ENCODE assay signal across 1 cellular context in genomic region chr2:69830906-69831241, GRCh38.
A peak's percentile ranks its signal among the peaks of the same experiment; 100 is the strongest.
TF ChIP-seq lines count a peak whose summit lies in the region.

No MANE protein-coding gene starts in this region.

TF ChIP-seq in HepG2, 621 proteins besides CTCF, POLR2A, EP300 and RAD21:
- 0 out of 2 replicates have a peak, but pooled peaks have one; percentile 13 for TF ChIP-seq ATF7-NPFF (CRISPR knock-in tag; IDR thresholded peaks at IDR 0.05; ENCODE audit: low read depth)
- 0 out of 2 replicates have a peak, but pooled peaks have one; percentile 42 for TF ChIP-seq ZNF280D (CRISPR knock-in tag; IDR thresholded peaks at IDR 0.05)
- TF ChIP-seq ZNF800 (CRISPR knock-in tag; IDR thresholded peaks at IDR 0.05) = 0 out of 2 replicates have a peak, but pooled peaks have one; percentile 7
- 0 out of 2 replicates have a peak, but pooled peaks have one; percentile 8 for TF ChIP-seq ZNF362 (CRISPR knock-in tag; IDR thresholded peaks at IDR 0.05; ENCODE audit: borderline replicate concordance)
- TF ChIP-seq FOXJ3 (CRISPR knock-in tag; IDR thresholded peaks at IDR 0.05; ENCODE audit: borderline replicate concordance) = 0 out of 2 replicates have a peak, but pooled peaks have one; percentile 10
- TF ChIP-seq ZMYM3 (CRISPR knock-in tag; IDR thresholded peaks at IDR 0.05) = peak; percentile 62
- 0 out of 2 replicates have a peak, but pooled peaks have one; percentile 43 for TF ChIP-seq ZBTB38 (CRISPR knock-in tag; IDR thresholded peaks at IDR 0.05)
- TF ChIP-seq HDAC2 (CRISPR knock-in tag; IDR thresholded peaks at IDR 0.05) = 0 out of 2 replicates have a peak, but pooled peaks have one; percentile 41
- 0 out of 2 replicates have a peak, but pooled peaks have one; percentile 51 for TF ChIP-seq THAP7 (CRISPR knock-in tag; IDR thresholded peaks at IDR 0.05)
- TF ChIP-seq ZMYM2 (CRISPR knock-in tag; IDR thresholded peaks at IDR 0.05) = 0 out of 2 replicates have a peak, but pooled peaks have one; percentile 42
- TF ChIP-seq ZNF768 (CRISPR knock-in tag; IDR thresholded peaks at IDR 0.05) = 0 out of 2 replicates have a peak, but pooled peaks have one; percentile 22
- TF ChIP-seq ZNF460 (CRISPR knock-in tag; IDR thresholded peaks at IDR 0.05; ENCODE audit: borderline replicate concordance) = peak; percentile 96
